In genomic region chr2:176542456-176542855, GRCh38 we compare ENCODE assay signal across 23 cellular contexts.
"Had no signal": no experiment of that assay in that cellular context is flagged by ENCODE, and none has a peak within 500 bp of the region (broad histone marks: within the 10 kb centered on the region; RNA-seq: fewer than 3 reads in every experiment).

No MANE protein-coding gene starts in this region.

- DNase-seq: dermis blood vessel endothelial cell; dorsolateral prefrontal cortex; effector CD4-positive, alpha-beta T cell; effector memory CD4-positive, alpha-beta T cell; foreskin fibroblast; foreskin melanocyte; gastrocnemius medialis; glutamatergic neuron; head of caudate nucleus; heart right ventricle; hippocampal formation; kidney; kidney glomerular epithelial cell; left colon; left lung; left ventricle myocardium superior; lower lobe of right lung; mesenchymal stem cell; mucosa of descending colon; naive B cell had no signal

- H3K27ac Mint-ChIP-seq: mesothelial cell of epicardium, naive B cell had no signal

- H3K9me3 ChIP-seq: esophagus muscularis mucosa, gastrocnemius medialis, heart right ventricle, left lung, lower lobe of right lung, mucosa of descending colon had no signal

- H3K4me1 Mint-ChIP-seq: naive B cell had no signal

- H3K27me3 ChIP-seq: gastrocnemius medialis had no signal

- H3K4me1 ChIP-seq: esophagus muscularis mucosa, left lung, lower lobe of right lung had no signal

- H3K27ac ChIP-seq: coronary artery, dorsolateral prefrontal cortex, esophagus muscularis mucosa, gastrocnemius medialis, heart right ventricle, left lung, lower lobe of right lung had no signal

- ATAC-seq: gastrocnemius medialis, heart right ventricle, left colon, left lung, left ventricle myocardium superior, lower lobe of right lung, mucosa of descending colon had no signal

- H3K4me3 Mint-ChIP-seq: mesothelial cell of epicardium, naive B cell had no signal

- H3K36me3 Mint-ChIP-seq: mesothelial cell of epicardium, naive B cell had no signal

- H3K4me3 ChIP-seq: coronary artery, dorsolateral prefrontal cortex, esophagus muscularis mucosa, gastrocnemius medialis, heart right ventricle, left lung, lower lobe of right lung, mucosa of descending colon had no signal

- H3K36me3 ChIP-seq: esophagus muscularis mucosa, gastrocnemius medialis, heart right ventricle, left lung, lower lobe of right lung had no signal

- H3K9me3 Mint-ChIP-seq: mesothelial cell of epicardium had no signal
